In genomic region chr2:95025406-95026319, GRCh38 we compare ENCODE assay signal across 8 cellular contexts. TPM values are rescaled to one million over a fixed set of nuclear protein-coding genes. Genes with fewer than 3 reads are reported as not detected.
DNase-seq lines count a peak whose midpoint lies in the region; ATAC-seq and TF ChIP-seq lines count a peak whose summit lies in the region.

Gene MAL (plus strand): TSS chr2:95025708. CDS start chr2:95025793, 85 bp downstream.

- H3K27me3 Mint-ChIP-seq in activated T-helper 1 cell treated with anti-CD3 and anti-CD28 coated beads, Interleukin-12 subunit alpha, Interleukin-12 subunit beta, Interleukin-2, Interleukin-4 antibody, amounts not matched to agents 30 ng/mL and 10 ng/mL and 1 ng/mL, durations not matched to agents 14 hours and 24 hours and 36 hours (ENCODE audit: insufficient read depth) = no peaks in the 10 kb centered on the region

- H3K27me3 ChIP-seq in right cardiac atrium (ENCODE audit: control insufficient read depth, insufficient read depth) (no peaks in the 10 kb centered on the region), sigmoid colon (peaks cover 19 to 57% (median 30%) of the 10 kb centered on the region in 3 donors)

- WGBS in right cardiac atrium = under 1% methylated on average over 81 of the region's 81 CpGs
- 1 to 3% methylated on average over 81 of the region's 81 CpGs for WGBS in sigmoid colon, 2 donors

- intact Hi-C loops in activated T-helper 1 cell treated with anti-CD3 and anti-CD28 coated beads, Interleukin-12 subunit alpha, Interleukin-12 subunit beta, Interleukin-2, Interleukin-4 antibody, amounts not matched to agents 30 ng/mL and 10 ng/mL and 1 ng/mL, durations not matched to agents 14 hours and 24 hours and 36 hours (cut with micrococcal nuclease) = loop anchor here (1.0 kb wide), 3 partner anchors 16 to 49 kb away; no protein-coding TSS in a partner anchor
- intact Hi-C loops in right cardiac atrium (cut with DNase I) = no loop called here
- intact Hi-C loops in sigmoid colon (cut with DNase I) = no loop called here

- H3K4me3 ChIP-seq in right cardiac atrium (ENCODE audit: low read length) (peak within 1 kb of the TSS; percentile 58), sigmoid colon (peak within 1 kb of the TSS; percentile 27 to 49 (median 42))

- H3K4me3 Mint-ChIP-seq in activated T-helper 1 cell treated with anti-CD3 and anti-CD28 coated beads, Interleukin-12 subunit alpha, Interleukin-12 subunit beta, Interleukin-2, Interleukin-4 antibody, amounts not matched to agents 30 ng/mL and 10 ng/mL and 1 ng/mL, durations not matched to agents 14 hours and 24 hours and 36 hours = peak within 1 kb of the TSS; percentile 96

- peaks cover 67% of the 10 kb centered on the region for H3K4me1 Mint-ChIP-seq in activated T-helper 1 cell treated with anti-CD3 and anti-CD28 coated beads, Interleukin-12 subunit alpha, Interleukin-12 subunit beta, Interleukin-2, Interleukin-4 antibody, amounts not matched to agents 30 ng/mL and 10 ng/mL and 1 ng/mL, durations not matched to agents 14 hours and 24 hours and 36 hours (ENCODE audit: low read depth)

- H3K9me3 ChIP-seq in ES-I3 (ENCODE audit: control insufficient read depth, insufficient read depth, low read length) = no peaks in the 10 kb centered on the region
- H3K9me3 ChIP-seq in right cardiac atrium (ENCODE audit: control insufficient read depth, low read length) = no peaks in the 10 kb centered on the region
- no peaks in the 10 kb centered on the region for H3K9me3 ChIP-seq in sigmoid colon

- H3K36me3 ChIP-seq in ES-I3 (ENCODE audit: insufficient read depth, low read length) = no peaks in the 10 kb centered on the region
- H3K36me3 ChIP-seq in sigmoid colon = no peaks in the 10 kb centered on the region

- peak within 1 kb of the TSS; percentile 58; the same call in 1 of the 2 replicates for H3K9ac ChIP-seq in ES-I3 (ENCODE audit: low read depth, low read length)

- ATAC-seq in right cardiac atrium = peak; percentile 49 to 50
- no peak for ATAC-seq in HG03025 (IDR thresholded peaks at IDR 0.05; ENCODE audit: low FRiP score, unreplicated experiment)
- ATAC-seq in GM21786 (IDR thresholded peaks at IDR 0.05; ENCODE audit: unreplicated experiment) = no peak
- ATAC-seq in HG03565 (IDR thresholded peaks at IDR 0.05; ENCODE audit: unreplicated experiment) = no peak

- H3K27ac ChIP-seq in right cardiac atrium (ENCODE audit: low read length) (peak within 1 kb of the TSS; percentile 21), sigmoid colon (peak within 1 kb of the TSS; percentile 43 to 72 (median 56))

- TF ChIP-seq EP300 in sigmoid colon (IDR thresholded peaks at IDR 0.05) = no peak

- H3K4me1 ChIP-seq in ES-I3 (ENCODE audit: insufficient read depth, low read length) (peaks cover 9% of the 10 kb centered on the region; the same call in 1 of the 2 replicates), right cardiac atrium (ENCODE audit: control insufficient read depth, insufficient read depth, low read length) (no peaks in the 10 kb centered on the region), sigmoid colon (peaks cover 0 to 21% (median 11%) of the 10 kb centered on the region in 4 donors)

- TF ChIP-seq POLR2A in sigmoid colon (IDR thresholded peaks at IDR 0.05) = no peak

- peaks cover 38% of the 10 kb centered on the region for H3K36me3 Mint-ChIP-seq in activated T-helper 1 cell treated with anti-CD3 and anti-CD28 coated beads, Interleukin-12 subunit alpha, Interleukin-12 subunit beta, Interleukin-2, Interleukin-4 antibody, amounts not matched to agents 30 ng/mL and 10 ng/mL and 1 ng/mL, durations not matched to agents 14 hours and 24 hours and 36 hours (ENCODE audit: low read depth)

- peak within 1 kb of the TSS; percentile 96 for H3K27ac Mint-ChIP-seq in activated T-helper 1 cell treated with anti-CD3 and anti-CD28 coated beads, Interleukin-12 subunit alpha, Interleukin-12 subunit beta, Interleukin-2, Interleukin-4 antibody, amounts not matched to agents 30 ng/mL and 10 ng/mL and 1 ng/mL, durations not matched to agents 14 hours and 24 hours and 36 hours

- no peaks in the 10 kb centered on the region for H3K9me3 Mint-ChIP-seq in activated T-helper 1 cell treated with anti-CD3 and anti-CD28 coated beads, Interleukin-12 subunit alpha, Interleukin-12 subunit beta, Interleukin-2, Interleukin-4 antibody, amounts not matched to agents 30 ng/mL and 10 ng/mL and 1 ng/mL, durations not matched to agents 14 hours and 24 hours and 36 hours

- TF ChIP-seq CTCF in sigmoid colon (IDR thresholded peaks at IDR 0.05) = no peak

- peak; percentile 50 for DNase-seq in NCI-H1105 (lab: John Stamatoyannopoulos, UW)
- peak; percentile 64 for DNase-seq in activated T-helper 1 cell treated with anti-CD3 and anti-CD28 coated beads, Interleukin-12 subunit alpha, Interleukin-12 subunit beta, Interleukin-2, Interleukin-4 antibody, amounts not matched to agents 30 ng/mL and 10 ng/mL and 1 ng/mL, durations not matched to agents 14 hours and 24 hours and 36 hours (ENCODE audit: low spot score)
- DNase-seq in right cardiac atrium = peak; percentile 38 to 70 (median 62)
- DNase-seq in sigmoid colon = no peak

RNA-seq across cellular contexts. Expression of gene MAL, which starts in this region (rescaled TPM):
- 264 and 272 TPM in 2 replicates for total RNA-seq in activated T-helper 1 cell treated with anti-CD3 and anti-CD28 coated beads, Interleukin-12 subunit alpha, Interleukin-12 subunit beta, Interleukin-2, Interleukin-4 antibody, amounts not matched to agents 30 ng/mL and 10 ng/mL and 1 ng/mL, durations not matched to agents 14 hours and 24 hours and 36 hours
- total RNA-seq in right cardiac atrium (10 to 100 TPM in 1 of 4 donors, 1 to 10 TPM in 3; 4.5 to 15.5 (median 9.2) TPM), sigmoid colon (10 to 100 TPM in 3 of 4 donors, 1 to 10 TPM in 1; 7.6 to 28.9 (median 15.9) TPM)
- polyA plus RNA-seq in right cardiac atrium (14.6 TPM), sigmoid colon (1 to 10 TPM in 2 of 3 donors, under 1 TPM in 1; 0.69 to 8.4 (median 7.4) TPM)

Comparison
In these comparisons a context has a peak if more than half of its experiments do, and no peak if none do; other contexts are left out.
1. ATAC-seq: peak in right cardiac atrium (2 of 2); none in HG03025 (single experiment), GM21786 (single experiment) and HG03565 (single experiment).